8 cellular contexts compared by ENCODE assay signal in the genomic region with DNA sequence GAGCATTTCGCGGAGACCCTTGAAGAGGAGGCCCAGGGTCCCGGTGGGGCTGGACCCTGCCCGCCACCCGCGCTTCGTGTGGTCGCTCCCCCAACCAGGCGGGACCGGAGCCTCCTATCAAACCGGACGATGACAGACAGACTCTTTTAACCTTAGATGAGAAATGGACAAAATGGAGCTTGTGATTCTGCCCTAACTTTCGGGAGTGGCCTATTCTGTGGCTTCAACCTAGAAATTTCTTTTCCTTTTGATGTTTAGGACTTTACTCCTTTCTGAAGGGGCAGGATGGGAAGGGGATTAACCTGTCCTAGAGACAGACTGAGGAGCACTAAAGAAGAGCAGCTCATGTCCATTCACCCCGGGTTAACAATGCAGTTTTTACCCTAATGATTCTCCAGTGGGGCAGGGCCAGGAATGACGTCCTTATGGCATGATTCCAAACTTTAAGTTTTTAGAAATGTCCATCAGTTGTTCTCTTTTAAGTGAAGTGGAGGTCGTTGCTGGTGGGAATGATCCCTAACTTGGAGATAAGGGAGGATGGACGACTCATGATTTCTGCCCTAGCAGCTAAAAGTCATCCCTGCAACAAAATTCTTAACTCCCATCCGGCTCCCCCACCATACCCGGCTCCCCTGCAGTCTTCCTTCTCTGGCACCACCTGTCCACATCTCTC. TPM values are rescaled to one million over a fixed set of nuclear protein-coding genes. Genes with fewer than 3 reads are reported as not detected.
A peak's percentile ranks its signal among the peaks of the same experiment; 100 is the strongest.
DNase-seq lines count a peak whose midpoint lies in the region; ATAC-seq, FAIRE-seq and TF ChIP-seq lines count a peak whose summit lies in the region.

No MANE protein-coding gene starts in this region.

- peak overlapping the region; percentile 72 for H3K4me3 ChIP-seq in GM06990 (replicated peaks; ENCODE audit: low read depth, low read length)
- H3K4me3 ChIP-seq in SJSA1 = peak overlapping the region; percentile 82
- H3K4me3 ChIP-seq in endothelial cell of umbilical vein (replicated peaks in 1 of 3; ENCODE audit: insufficient read depth in 1 of 3, low read depth in 1 of 3, low read length in 3 of 3) = peak overlapping the region; percentile 65 to 80 (median 79)

- H3K9me3 ChIP-seq in SJSA1 (replicated peaks) (no peaks in the 10 kb centered on the region), endothelial cell of umbilical vein (replicated peaks; ENCODE audit: control insufficient read depth, insufficient read depth, low read length) (no peaks in the 10 kb centered on the region)

- peak overlapping the region; percentile 79 for H3K4me2 ChIP-seq in endothelial cell of umbilical vein (ENCODE audit: insufficient read depth, low read length)

- H3K9ac ChIP-seq in endothelial cell of umbilical vein (replicated peaks; ENCODE audit: extremely low read depth, insufficient read depth, low read length) = peak overlapping the region; percentile 81

- peaks cover 3% of the 10 kb centered on the region for H3K9me1 ChIP-seq in endothelial cell of umbilical vein (replicated peaks; ENCODE audit: control insufficient read depth, extremely low read depth, insufficient read depth, low read length)

- TF ChIP-seq CTCF in GM06990 (IDR thresholded peaks at IDR 0.05; ENCODE audit: insufficient read depth, low read length, poor library complexity, severe bottlenecking) (no peak), endothelial cell of umbilical vein (IDR thresholded peaks at IDR 0.05; ENCODE audit: extremely low read depth in 1 of 2, insufficient read depth in 1 of 2, low read depth in 1 of 2, low read length in 2 of 2) (no peak)

- BruUV-seq in endothelial cell of umbilical vein (replicated peaks; lab: Mats Ljungman, UMichigan) = TSS peak; percentile 87

- peak; percentile 52 for FAIRE-seq in endothelial cell of umbilical vein (lab: Jason Lieb, UNC)

- H3K36me3 ChIP-seq in GM06990 (ENCODE audit: control insufficient read depth, insufficient read depth, low read length) (no peaks in the 10 kb centered on the region), SJSA1 (peaks cover 38% of the 10 kb centered on the region), endothelial cell of umbilical vein (ENCODE audit: control insufficient read depth in 2 of 2, extremely low read depth in 1 of 2, insufficient read depth in 2 of 2, low read length in 2 of 2) (no peaks in the 10 kb centered on the region)

- DNase-seq in GM06990 (ENCODE audit: extremely low read depth, insufficient read length) = no peak
- no peak for DNase-seq in SJSA1 (ENCODE audit: low read depth in 1 of 2, low spot score in 2 of 2)
- DNase-seq in endothelial cell of umbilical vein (ENCODE audit: low read depth, low spot score) = peak; percentile 50
- peak; percentile 48 for DNase-seq in myocyte (ENCODE audit: low read depth)
- no peak for DNase-seq in HuH-7.5 (ENCODE audit: low spot score)

- H3K27me3 ChIP-seq in GM06990 (replicated peaks; ENCODE audit: control insufficient read depth, insufficient read depth, low read length) = no peaks in the 10 kb centered on the region
- H3K27me3 ChIP-seq in SJSA1 (replicated peaks) = no peaks in the 10 kb centered on the region
- H3K27me3 ChIP-seq in endothelial cell of umbilical vein (ENCODE audit: control insufficient read depth in 2 of 2, insufficient read depth in 2 of 2, low read length in 2 of 2) = no peaks in the 10 kb centered on the region

- peak overlapping the region; percentile 96 for H2AFZ ChIP-seq in endothelial cell of umbilical vein (ENCODE audit: low read depth, low read length)

- no peaks in the 10 kb centered on the region for H4K20me1 ChIP-seq in endothelial cell of umbilical vein (replicated peaks; ENCODE audit: control insufficient read depth, extremely low read depth, insufficient read depth, low read length)

- POLR2A ChIA-PET in endothelial cell of umbilical vein (lab: Charles Lee) = no interaction called here

- H3K79me2 ChIP-seq in endothelial cell of umbilical vein (ENCODE audit: control insufficient read depth, insufficient read depth, low read length) = peaks cover 4% of the 10 kb centered on the region

- no peak for TF ChIP-seq POLR2A in endothelial cell of umbilical vein (IDR thresholded peaks at IDR 0.05; ENCODE audit: low read depth, low read length)

- intact Hi-C loops in endothelial cell of umbilical vein (cut with micrococcal nuclease) = loop anchor here (1.0 kb wide), 1 partner anchor 667 kb away; no protein-coding TSS in a partner anchor

- dilution Hi-C loops in endothelial cell of umbilical vein (cut with MboI; ENCODE audit: extremely low pct_ligation_motif_present, low sequenced_read_pairs) = no loop called here

- H3K4me1 ChIP-seq in SJSA1 (replicated peaks) (peaks cover 15% of the 10 kb centered on the region; the same call in 1 of the 2 replicates), endothelial cell of umbilical vein (ENCODE audit: control insufficient read depth, extremely low read depth, insufficient read depth, low read length) (peaks cover 13% of the 10 kb centered on the region)

- CTCF ChIA-PET in endothelial cell of umbilical vein (lab: Charles Lee) = interaction anchor here (1.0 to 1.8 kb wide), 3 partner anchors 13 to 115 kb away, joined by 4 to 6 read pairs (median 5); a partner anchor contains a TSS

- ATAC-seq in HG02840 (IDR thresholded peaks at IDR 0.05; ENCODE audit: low FRiP score, unreplicated experiment) = peak; percentile 7
- no peak for ATAC-seq in HG03135 (IDR thresholded peaks at IDR 0.05; ENCODE audit: unreplicated experiment)
- no peak for ATAC-seq in HG02571 (IDR thresholded peaks at IDR 0.05; ENCODE audit: unreplicated experiment)

- H3K27ac ChIP-seq in SJSA1 (peak overlapping the region; percentile 86), endothelial cell of umbilical vein (ENCODE audit: insufficient read depth, low read depth, low read length) (peak overlapping the region; percentile 79)

TF ChIP-seq in endothelial cell of umbilical vein, 7 proteins besides CTCF, POLR2A, EP300 and RAD21:
- TF ChIP-seq EZH2 (IDR thresholded peaks at IDR 0.05; ENCODE audit: borderline replicate concordance, low read depth, low read length, severe bottlenecking) = no peak
- no peak for TF ChIP-seq JUN (IDR thresholded peaks at IDR 0.05; ENCODE audit: borderline replicate concordance, insufficient read depth, insufficient read length, low read depth)
- no peak for TF ChIP-seq MYC (IDR thresholded peaks at IDR 0.05; ENCODE audit: low read depth, low read length)
- no peak for TF ChIP-seq POLR2AphosphoS5 (IDR thresholded peaks at IDR 0.05; ENCODE audit: insufficient read depth, low read depth, low read length)
- TF ChIP-seq, protein P1, sequence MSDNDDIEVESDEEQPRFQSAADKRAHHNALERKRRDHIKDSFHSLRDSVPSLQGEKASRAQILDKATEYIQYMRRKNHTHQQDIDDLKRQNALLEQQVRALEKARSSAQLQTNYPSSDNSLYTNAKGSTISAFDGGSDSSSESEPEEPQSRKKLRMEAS (IDR thresholded peaks at IDR 0.05; ENCODE audit: insufficient read depth, insufficient read length) = no peak
- no peak for TF ChIP-seq GATA2 (IDR thresholded peaks at IDR 0.05; ENCODE audit: insufficient read depth, insufficient read length, low read depth, low read length)
- no peak for TF ChIP-seq FOS (IDR thresholded peaks at IDR 0.05; ENCODE audit: borderline replicate concordance, insufficient read depth, low read length)

RNA-seq across cellular contexts. Expression of a gene that starts 1.0 kb away (rescaled TPM):
- total RNA-seq in SJSA1 (2014; rRNA removed; shearing (Covaris generic)) = 65.2 and 79.8 TPM in 2 replicates
- total RNA-seq in endothelial cell of umbilical vein (27.2 and 27.8 TPM in 2 replicates), myocyte (41.7 and 44.8 TPM in 2 replicates)
- 23.1 and 27.2 TPM in 2 replicates for polyA plus RNA-seq in endothelial cell of umbilical vein
- 30.5 and 34.4 TPM in 2 replicates for polyA plus RNA-seq in endothelial cell of umbilical vein (2011; cell fraction: cytosol; rRNA removed)
- polyA plus RNA-seq in endothelial cell of umbilical vein (2011; cell fraction: nucleus; rRNA removed) = 17.2 and 25.1 TPM in 2 replicates
- polyA plus RNA-seq in endothelial cell of umbilical vein (2012) = 44.0 and 49.5 TPM in 2 replicates
- 20.3 and 20.4 TPM in 2 replicates for polyA minus RNA-seq in endothelial cell of umbilical vein
- polyA minus RNA-seq in endothelial cell of umbilical vein (2011; cell fraction: cytosol; rRNA and poly(A)+ RNA removed) = 4.8 TPM
- 7.5 and 11.8 TPM in 2 replicates for polyA minus RNA-seq in endothelial cell of umbilical vein (2011; cell fraction: nucleus; rRNA and poly(A)+ RNA removed)
- polyA plus RNA-seq in myocyte (2012) = 30.6 TPM

RNA-seq across cellular contexts. Expression of a gene that starts 15.4 kb away (rescaled TPM):
- 0.42 and 0.97 TPM in 2 replicates for total RNA-seq in SJSA1 (2014; rRNA removed; shearing (Covaris generic))
- total RNA-seq in endothelial cell of umbilical vein (1.1 TPM in 2 replicates), myocyte (1.4 and 2.3 TPM in 2 replicates)
- polyA plus RNA-seq in endothelial cell of umbilical vein = 0.24 and 0.40 TPM in 2 replicates
- polyA plus RNA-seq in endothelial cell of umbilical vein (2011; cell fraction: cytosol; rRNA removed) = 0.27 and 0.30 TPM in 2 replicates
- polyA plus RNA-seq in endothelial cell of umbilical vein (2011; cell fraction: nucleus; rRNA removed) = 1.6 and 2.0 TPM in 2 replicates
- 0.43 and 0.61 TPM in 2 replicates for polyA plus RNA-seq in endothelial cell of umbilical vein (2012)
- 0.38 TPM in 1 of 2 replicates, not detected in the other for polyA minus RNA-seq in endothelial cell of umbilical vein
- not detected for polyA minus RNA-seq in endothelial cell of umbilical vein (2011; cell fraction: cytosol; rRNA and poly(A)+ RNA removed)
- polyA minus RNA-seq in endothelial cell of umbilical vein (2011; cell fraction: nucleus; rRNA and poly(A)+ RNA removed) = 0.48 and 1.5 TPM in 2 replicates
- 2.0 TPM for polyA plus RNA-seq in myocyte (2012)

RNA-seq across cellular contexts. Expression of a gene that starts 54.2 kb away (rescaled TPM):
- not detected in 2 replicates for total RNA-seq in SJSA1 (2014; rRNA removed; shearing (Covaris generic))
- total RNA-seq in endothelial cell of umbilical vein (not detected in 2 replicates), myocyte (not detected in 2 replicates)
- polyA plus RNA-seq in endothelial cell of umbilical vein = not detected in 2 replicates
- not detected in 2 replicates for polyA plus RNA-seq in endothelial cell of umbilical vein (2011; cell fraction: cytosol; rRNA removed)
- not detected in 2 replicates for polyA plus RNA-seq in endothelial cell of umbilical vein (2011; cell fraction: nucleus; rRNA removed)
- not detected in 2 replicates for polyA plus RNA-seq in endothelial cell of umbilical vein (2012)
- not detected in 2 replicates for polyA minus RNA-seq in endothelial cell of umbilical vein
- not detected for polyA minus RNA-seq in endothelial cell of umbilical vein (2011; cell fraction: cytosol; rRNA and poly(A)+ RNA removed)
- not detected in 2 replicates for polyA minus RNA-seq in endothelial cell of umbilical vein (2011; cell fraction: nucleus; rRNA and poly(A)+ RNA removed)
- polyA plus RNA-seq in myocyte (2012) = not detected

Comparison
In these comparisons a context has a peak if more than half of its experiments do, and no peak if none do; other contexts are left out.
1. DNase-seq: peak in endothelial cell of umbilical vein (single experiment) and myocyte (single experiment); none in GM06990 (single experiment), SJSA1 (0 of 2) and HuH-7.5 (single experiment).
2. Peak in every context shown above with its lines, with median percentiles within 50 percentile points of each other: H3K4me3 ChIP-seq.